ENCODE assay signal across 8 cellular contexts in the genomic region with DNA sequence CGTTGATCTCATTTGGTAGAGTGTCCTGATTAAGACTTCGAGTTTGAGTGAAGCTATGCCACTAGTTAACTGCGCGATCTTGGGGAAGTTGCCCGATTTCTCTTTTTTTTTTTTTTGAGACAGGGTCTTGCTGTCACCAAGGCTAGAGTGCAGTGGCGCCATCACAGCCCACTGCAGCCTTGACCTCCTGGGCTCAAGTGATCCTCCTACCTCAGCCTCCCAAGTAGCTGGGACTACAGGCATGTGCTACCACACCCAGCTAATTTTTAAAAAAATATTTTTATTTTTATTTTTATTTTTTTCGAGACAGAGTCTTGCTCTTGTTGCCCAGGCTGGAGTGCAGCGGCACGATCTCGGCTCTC. TPM values are rescaled to one million over a fixed set of nuclear protein-coding genes. Genes with fewer than 3 reads are reported as not detected.
DNase-seq lines count a peak whose midpoint lies in the region; ATAC-seq and TF ChIP-seq lines count a peak whose summit lies in the region.
"Not testable (repeated sequence)": the region's sequence is repeated elsewhere in the genome, so short reads cannot be mapped to it uniquely, and the experiment has no call there.

No MANE protein-coding gene starts in this region.

- in situ Hi-C loops in astrocyte of the cerebellum (cut with HindIII; ENCODE audit: low sequenced_read_pairs): not testable (repeated sequence)

- not testable (repeated sequence) for H3K36me3 Mint-ChIP-seq in IgD-negative memory B cell

- H3K4me1 ChIP-seq in esophagus (ENCODE audit: control insufficient read depth in 2 of 2, insufficient read depth in 2 of 2, low read length in 1 of 2) (peaks cover 3 to 22% of the 10 kb centered on the region in 2 donors), left lung (peaks cover 20 to 46% of the 10 kb centered on the region in 2 donors), osteoblast (ENCODE audit: insufficient read depth, low read length) (peaks cover 32% of the 10 kb centered on the region), testis (peaks cover 27% of the 10 kb centered on the region)

- H3K36me3 ChIP-seq in WERI-Rb-1 (peaks cover 38% of the 10 kb centered on the region), esophagus (ENCODE audit: control insufficient read depth in 2 of 2, insufficient read depth in 2 of 2, low read length in 1 of 2) (peaks cover 5 to 22% of the 10 kb centered on the region in 2 donors), left lung (peaks cover 0 to 52% of the 10 kb centered on the region in 2 donors), osteoblast (ENCODE audit: insufficient read depth, low read length) (peaks cover 27% of the 10 kb centered on the region)
- not testable (repeated sequence) for H3K36me3 ChIP-seq in testis (ENCODE audit: low read depth, missing control alignments)

- H3K9me3 ChIP-seq in WERI-Rb-1 (ENCODE audit: severe bottlenecking); esophagus (ENCODE audit: control insufficient read depth in 2 of 2, insufficient read depth in 1 of 2, low read depth in 1 of 2, low read length in 1 of 2); left lung; osteoblast (ENCODE audit: low read depth, low read length); testis: not testable (repeated sequence)

- not testable (repeated sequence) for TF ChIP-seq CTCF in C4-2B (conservative IDR thresholded peaks at IDR 0.05); WERI-Rb-1 (IDR thresholded peaks at IDR 0.05; ENCODE audit: low read depth, low read length); astrocyte of the cerebellum (IDR thresholded peaks at IDR 0.05; ENCODE audit: low read depth, low read length, missing control alignments); left lung (IDR thresholded peaks at IDR 0.05); osteoblast (IDR thresholded peaks at IDR 0.05; ENCODE audit: extremely low read depth, low read depth, low read length); testis (IDR thresholded peaks at IDR 0.05)

- intact Hi-C loops in left lung (cut with DNase I); testis (cut with DNase I; ENCODE audit: low total_unique reads): not testable (repeated sequence)

- H3K27me3 ChIP-seq in WERI-Rb-1 (ENCODE audit: insufficient read depth, low read depth, severe bottlenecking); esophagus (ENCODE audit: control insufficient read depth in 1 of 2, insufficient read depth in 2 of 2, low read length in 2 of 2); left lung; osteoblast (ENCODE audit: insufficient read depth, low read length); testis: not testable (repeated sequence)

- H3K27me3 Mint-ChIP-seq in IgD-negative memory B cell: not testable (repeated sequence)

- H3K4me3 ChIP-seq in WERI-Rb-1 (ENCODE audit: low read depth, low read length) (peak overlapping the region; percentile 53), astrocyte of the cerebellum (ENCODE audit: low read depth, low read length) (peak overlapping the region; percentile 64), esophagus (ENCODE audit: low read depth in 1 of 2, low read length in 2 of 2) (peak overlapping the region in 1 of 2 donors; percentile 80), left lung (peak overlapping the region; percentile 74 to 82), osteoblast (ENCODE audit: insufficient read depth, low read length) (peak overlapping the region; percentile 90), testis (peak overlapping the region; percentile 77 to 86)

- H3K27ac ChIP-seq in C4-2B (peak overlapping the region; percentile 67; the same call in 1 of the 2 replicates), esophagus (ENCODE audit: low read depth in 2 of 2, low read length in 1 of 2) (peak overlapping the region; percentile 92 to 97), left lung (peak overlapping the region; percentile 91), osteoblast (ENCODE audit: low read depth, low read length) (peak overlapping the region; percentile 62), testis (peak overlapping the region; percentile 42 to 81)
- not testable (repeated sequence) for H3K27ac ChIP-seq in WERI-Rb-1

- peak overlapping the region; percentile 88 to 98 (median 95) for H3K4me3 Mint-ChIP-seq in IgD-negative memory B cell

- H3K79me2 ChIP-seq in osteoblast (ENCODE audit: insufficient read depth, low read length): peaks cover 41% of the 10 kb centered on the region

- DNase-seq in WERI-Rb-1; astrocyte of the cerebellum (ENCODE audit: low read depth); left lung; osteoblast (ENCODE audit: insufficient read length, low spot score, missing footprints); testis: not testable (repeated sequence)

- ATAC-seq in left lung: not testable (repeated sequence)

- H3K27ac Mint-ChIP-seq in IgD-negative memory B cell: peak overlapping the region; percentile 16 to 68 (median 31)

- H3K4me1 Mint-ChIP-seq in IgD-negative memory B cell: peaks cover 15 to 32% (median 28%) of the 10 kb centered on the region in 3 donors

- not testable (repeated sequence) for TF ChIP-seq POLR2A in testis (IDR thresholded peaks at IDR 0.05)

- WGBS in esophagus, 2 donors: 42 to 48% methylated on average over 10 of the region's 10 CpGs
- WGBS in testis, 2 donors: 27 to 36% methylated on average over 10 of the region's 10 CpGs

- peak overlapping the region; percentile 84 for H2AFZ ChIP-seq in osteoblast (ENCODE audit: low read length)

- peak overlapping the region; percentile 78 for H3K4me2 ChIP-seq in osteoblast (ENCODE audit: insufficient read depth, low read length)

- not testable (repeated sequence) for H3K9me3 Mint-ChIP-seq in IgD-negative memory B cell

- peaks cover 30% of the 10 kb centered on the region for H4K20me1 ChIP-seq in osteoblast (ENCODE audit: insufficient read depth, low read length)

RNA-seq across cellular contexts. Expression of a gene that starts 0.9 kb away (rescaled TPM):
- 10.6 TPM for polyA plus RNA-seq in IgD-negative memory B cell
- polyA plus RNA-seq in esophagus: 1 to 10 TPM; 5.7 to 7.0 TPM
- total RNA-seq in left lung: 10 to 100 TPM; 24.5 to 27.1 TPM
- 11.5 and 11.9 TPM in 2 replicates for total RNA-seq in osteoblast
- total RNA-seq in testis: 10 to 100 TPM; 11.6 to 22.0 TPM
- 21.3 TPM for polyA plus RNA-seq in testis (ENCODE audit: insufficient read depth, low read depth, low replicate concordance)

RNA-seq across cellular contexts. Expression of a gene that starts 6.7 kb away (rescaled TPM):
- polyA plus RNA-seq in IgD-negative memory B cell: 490 TPM
- polyA plus RNA-seq in esophagus: 100 to 1,000 TPM; 404 to 939 TPM
- 100 to 1,000 TPM; 394 to 521 TPM for total RNA-seq in left lung
- total RNA-seq in osteoblast: 385 and 553 TPM in 2 replicates
- total RNA-seq in testis: 100 to 1,000 TPM; 347 to 356 TPM
- polyA plus RNA-seq in testis (ENCODE audit: insufficient read depth, low read depth, low replicate concordance): 544 TPM

RNA-seq across cellular contexts. Expression of a gene that starts 22.0 kb away (rescaled TPM):
- polyA plus RNA-seq in IgD-negative memory B cell (33.2 TPM), esophagus (10 to 100 TPM; 21.4 to 40.7 TPM), testis (ENCODE audit: insufficient read depth, low read depth, low replicate concordance) (154 TPM)
- total RNA-seq in left lung (10 to 100 TPM; 80.2 to 90.2 TPM), osteoblast (65.7 and 77.1 TPM in 2 replicates), testis (10 to 100 TPM; 96.1 to 97.5 TPM)

RNA-seq across cellular contexts. Expression of a gene that starts 22.9 kb away (rescaled TPM):
- polyA plus RNA-seq in IgD-negative memory B cell: 0.60 TPM
- polyA plus RNA-seq in esophagus: 10 to 100 TPM; 14.6 to 19.3 TPM
- 1 to 10 TPM; 2.0 to 7.7 TPM for total RNA-seq in left lung
- 4.0 and 5.0 TPM in 2 replicates for total RNA-seq in osteoblast
- 10 to 100 TPM; 27.5 to 43.5 TPM for total RNA-seq in testis
- polyA plus RNA-seq in testis (ENCODE audit: insufficient read depth, low read depth, low replicate concordance): 81.7 TPM

RNA-seq across cellular contexts. Expression of a gene that starts 30.6 kb away (rescaled TPM):
- polyA plus RNA-seq in IgD-negative memory B cell: 4.9 TPM
- 1 to 10 TPM; 3.3 to 3.6 TPM for polyA plus RNA-seq in esophagus
- total RNA-seq in left lung: 10 to 100 TPM; 11.0 to 14.8 TPM
- total RNA-seq in osteoblast: 7.1 and 7.6 TPM in 2 replicates
- total RNA-seq in testis: 10 to 100 TPM; 32.7 to 33.9 TPM
- polyA plus RNA-seq in testis (ENCODE audit: insufficient read depth, low read depth, low replicate concordance): 112 TPM
